ENCODE assay signal across 15 cellular contexts in genomic region chr14:78701246-78701645, GRCh38.
"Had no signal": no experiment of that assay in that cellular context is flagged by ENCODE, and none has a peak within 500 bp of the region (broad histone marks: within the 10 kb centered on the region; RNA-seq: fewer than 3 reads in every experiment).

No MANE protein-coding gene starts in this region.

- H3K9ac ChIP-seq: parathyroid adenoma had no signal

- H3K36me3 ChIP-seq: tibial nerve had no signal

- H3K27me3 Mint-ChIP-seq: activated CD4-positive, alpha-beta memory T cell treated with anti-CD3 and anti-CD28 coated beads for 36 hours; activated naive CD8-positive, alpha-beta T cell; central memory CD8-positive, alpha-beta T cell; dendritic cell treated with granulocyte-macrophage colony-stimulating factor and Interleukin-4, amounts not matched to agents 40 ng/mL and 50 ng/mL, for 4 days had no signal

- H3K4me3 Mint-ChIP-seq: activated CD4-positive, alpha-beta memory T cell treated with anti-CD3 and anti-CD28 coated beads for 36 hours; activated naive CD8-positive, alpha-beta T cell; activated T-cell treated with anti-CD3 and anti-CD28 coated beads, Interleukin-2, amount 50 U/mL, for 4 hours; central memory CD8-positive, alpha-beta T cell; dendritic cell treated with granulocyte-macrophage colony-stimulating factor and Interleukin-4, amounts not matched to agents 40 ng/mL and 50 ng/mL, for 4 days; stimulated activated effector memory CD8-positive, alpha-beta T cell treated with anti-CD3 and anti-CD28 coated beads, Interleukin-12 subunit alpha, Interleukin-12 subunit beta, amount 100 ng/mL, for 72 hours had no signal

- H3K4me1 Mint-ChIP-seq: central memory CD8-positive, alpha-beta T cell; stimulated activated effector memory CD8-positive, alpha-beta T cell treated with anti-CD3 and anti-CD28 coated beads, Interleukin-12 subunit alpha, Interleukin-12 subunit beta, amount 100 ng/mL, for 72 hours had no signal

- H3K27me3 ChIP-seq: tibial nerve had no signal

- H3K36me3 Mint-ChIP-seq: activated CD4-positive, alpha-beta memory T cell treated with anti-CD3 and anti-CD28 coated beads for 36 hours; activated naive CD8-positive, alpha-beta T cell; stimulated activated effector memory CD8-positive, alpha-beta T cell treated with anti-CD3 and anti-CD28 coated beads, Interleukin-12 subunit alpha, Interleukin-12 subunit beta, amount 100 ng/mL, for 72 hours had no signal

- H2AFZ ChIP-seq: parathyroid adenoma had no signal

- DNase-seq: activated CD4-positive, alpha-beta memory T cell treated with anti-CD3 and anti-CD28 coated beads for 36 hours; activated gamma-delta T cell; activated T-cell treated with anti-CD3 and anti-CD28 coated beads, Interleukin-2, amount 50 U/mL, for 4 hours; erythroblast; foreskin fibroblast; mesenchymal stem cell; T-helper 9 cell had no signal

- H3K9me3 Mint-ChIP-seq: activated CD4-positive, alpha-beta memory T cell treated with anti-CD3 and anti-CD28 coated beads for 36 hours; activated T-cell treated with anti-CD3 and anti-CD28 coated beads, Interleukin-2, amount 50 U/mL, for 4 hours; central memory CD8-positive, alpha-beta T cell; dendritic cell treated with granulocyte-macrophage colony-stimulating factor and Interleukin-4, amounts not matched to agents 40 ng/mL and 50 ng/mL, for 4 days had no signal

- H3K9me3 ChIP-seq: tibial nerve had no signal

- H3K27ac ChIP-seq: parathyroid adenoma, skin epidermis, tibial nerve had no signal

- ATAC-seq: activated T-cell treated with anti-CD3 and anti-CD28 coated beads, Interleukin-2, amount 50 U/mL, for 4 hours; left lobe of liver; stimulated activated effector memory CD8-positive, alpha-beta T cell treated with anti-CD3 and anti-CD28 coated beads, Interleukin-12 subunit alpha, Interleukin-12 subunit beta, amount 100 ng/mL, for 72 hours had no signal

- H3K4me1 ChIP-seq: parathyroid adenoma, tibial nerve had no signal

- H3K79me2 ChIP-seq: parathyroid adenoma had no signal

- H3K27ac Mint-ChIP-seq: activated CD4-positive, alpha-beta memory T cell treated with anti-CD3 and anti-CD28 coated beads for 36 hours; activated naive CD8-positive, alpha-beta T cell; dendritic cell treated with granulocyte-macrophage colony-stimulating factor and Interleukin-4, amounts not matched to agents 40 ng/mL and 50 ng/mL, for 4 days; stimulated activated effector memory CD8-positive, alpha-beta T cell treated with anti-CD3 and anti-CD28 coated beads, Interleukin-12 subunit alpha, Interleukin-12 subunit beta, amount 100 ng/mL, for 72 hours had no signal

- H3K4me3 ChIP-seq: skin epidermis, tibial nerve had no signal
